27 cellular contexts compared by ENCODE assay signal in the genomic region with DNA sequence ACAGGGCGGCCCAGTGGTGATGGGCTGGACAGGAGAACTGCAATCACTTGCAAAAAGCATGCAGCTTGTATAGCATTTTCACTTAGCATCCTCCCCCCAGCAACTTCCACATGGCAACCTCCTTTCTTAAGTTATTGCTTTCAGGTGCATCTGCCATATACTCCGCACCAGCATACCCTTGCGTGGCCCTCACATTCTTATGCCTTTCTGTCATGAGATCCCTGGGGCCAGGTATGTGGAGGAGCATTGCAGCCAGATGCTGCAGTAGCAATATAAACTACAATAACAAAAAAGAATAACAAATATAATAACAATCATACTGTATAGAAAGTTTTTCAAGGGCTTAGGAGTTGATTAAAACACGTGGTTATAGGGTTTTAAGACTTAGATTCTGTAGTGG. TPM values are rescaled to one million over a fixed set of nuclear protein-coding genes. Genes with fewer than 3 reads are reported as not detected.
DNase-seq lines count a peak whose midpoint lies in the region.
"Had no signal": no experiment of that assay in that cellular context is flagged by ENCODE, and none has a peak within 500 bp of the region (broad histone marks: within the 10 kb centered on the region; RNA-seq: fewer than 3 reads in every experiment).

No MANE protein-coding gene starts in this region.

- no peak overlapping the region for H4K12ac ChIP-seq in trophoblast cell (ENCODE audit: low read depth, low read length)

- no peak overlapping the region for H2BK5ac ChIP-seq in trophoblast cell (ENCODE audit: low read depth, low read length, poor library complexity)

- DNase-seq in trophoblast cell = peak; percentile 57 to 82
- DNase-seq in activated CD4-positive, alpha-beta T cell treated with anti-CD3 and anti-CD28 coated beads, Interleukin-2, amount 50 U/mL, for 1 hour = no peak
- DNase-seq: 8988T; ACHN; AML-193; BE2C; C1 segment of cervical spinal cord; Caco-2; Calu3; CD4-positive, alpha-beta memory T cell; CD4-positive, alpha-beta T cell; CD4-positive, CD25-positive, alpha-beta regulatory T cell; CD8-positive, alpha-beta memory T cell; CD8-positive, alpha-beta T cell; COR-L47; DMS 273 treated with DMSO at 0.1 percent for 48 hours; DMS153; DMS53; DMS79; DMS79 treated with DMSO at 0.1 percent for 48 hours; DND-41; EL had no signal

- H3K23ac ChIP-seq in trophoblast cell (ENCODE audit: low read length) = no peak overlapping the region

- no peak overlapping the region for H2AFZ ChIP-seq in trophoblast cell (ENCODE audit: insufficient read depth, low read length, poor library complexity)

- H3K79me1 ChIP-seq in trophoblast cell (ENCODE audit: low read length) = no peaks in the 10 kb centered on the region

- H3K9ac ChIP-seq in trophoblast cell (ENCODE audit: low read length) = no peak overlapping the region
- H3K9ac ChIP-seq: BLaER1; BLaER1 treated with 17β-estradiol and CSF1 and Interleukin-3, amounts not matched to agents 10 nM and 100 nM had no signal

- no CpG with 5 or more reads among the region's 4 CpGs for WGBS in trophoblast cell (ENCODE audit: extremely low coverage, insufficient coverage, insufficient read length)

- no peak overlapping the region for H2BK12ac ChIP-seq in trophoblast cell (ENCODE audit: low read length)

- H4K91ac ChIP-seq in trophoblast cell (ENCODE audit: low read depth, low read length) = no peak overlapping the region

- H3K4me3 ChIP-seq in trophoblast cell (ENCODE audit: low read depth, low read length) = no peak overlapping the region
- H3K4me3 ChIP-seq: A549; BLaER1; BLaER1 treated with 17β-estradiol and CSF1 and Interleukin-3, amounts not matched to agents 10 nM and 100 nM had no signal

- no peak overlapping the region for H2AK5ac ChIP-seq in trophoblast cell (ENCODE audit: low read length)

- H4K8ac ChIP-seq in trophoblast cell (ENCODE audit: low read depth, low read length) = no peak overlapping the region

- peaks cover 13 to 39% of the 10 kb centered on the region in 2 experiments for H3K36me3 ChIP-seq in trophoblast cell (ENCODE audit: control insufficient read depth in 1 of 2, insufficient read depth in 2 of 2, low read length in 2 of 2)

- no peak overlapping the region for H2BK120ac ChIP-seq in trophoblast cell (ENCODE audit: insufficient read depth, low read length, poor library complexity)

- H3K27ac ChIP-seq in trophoblast cell (ENCODE audit: low read depth, low read length) = no peak overlapping the region
- H3K27ac ChIP-seq: 22Rv1; A549; BLaER1; BLaER1 treated with 17β-estradiol and CSF1 and Interleukin-3, amounts not matched to agents 10 nM and 100 nM; C4-2B had no signal

- H3K4me1 ChIP-seq in trophoblast cell (ENCODE audit: control insufficient read depth in 1 of 2, insufficient read depth in 2 of 2, low read length in 2 of 2) = peaks cover 0 to 3% of the 10 kb centered on the region in 2 experiments
- H3K4me1 ChIP-seq: A549; BE2C; BLaER1; BLaER1 treated with 17β-estradiol and CSF1 and Interleukin-3, amounts not matched to agents 10 nM and 100 nM; Caco-2 had no signal

- H3K9me3 ChIP-seq in trophoblast cell (ENCODE audit: insufficient read depth, low read depth, low read length) = peaks cover 1% of the 10 kb centered on the region
- H3K9me3 ChIP-seq: A549; BE2C; BLaER1; BLaER1 treated with 17β-estradiol and CSF1 and Interleukin-3, amounts not matched to agents 10 nM and 100 nM; Caco-2 had no signal

- no peak overlapping the region for H3K4me2 ChIP-seq in trophoblast cell (ENCODE audit: low read length)
- H3K4me2 ChIP-seq: A549; BLaER1; BLaER1 treated with 17β-estradiol and CSF1 and Interleukin-3, amounts not matched to agents 10 nM and 100 nM had no signal

- no peaks in the 10 kb centered on the region for H3K79me2 ChIP-seq in trophoblast cell (ENCODE audit: control insufficient read depth, insufficient read depth, low read length, poor library complexity)

- H3K4ac ChIP-seq in trophoblast cell (ENCODE audit: low read depth, low read length) = no peak overlapping the region

- H3K27me3 ChIP-seq in trophoblast cell (ENCODE audit: insufficient read depth, low read length) = no peaks in the 10 kb centered on the region
- H3K27me3 ChIP-seq: BE2C; BLaER1; BLaER1 treated with 17β-estradiol and CSF1 and Interleukin-3, amounts not matched to agents 10 nM and 100 nM had no signal

- no peak overlapping the region for H3K18ac ChIP-seq in trophoblast cell (ENCODE audit: low read length)

- H3K14ac ChIP-seq in trophoblast cell (ENCODE audit: low read length) = no peak overlapping the region

RNA-seq across cellular contexts. Expression of a gene that starts 26.3 kb away (rescaled TPM):
- 2.8 and 3.1 TPM in 2 replicates for polyA plus RNA-seq in trophoblast cell (2013)
